In genomic region chr10:70671619-70672164, GRCh38 we compare ENCODE assay signal across 11 cellular contexts. TPM values are rescaled to one million over a fixed set of nuclear protein-coding genes. Genes with fewer than 3 reads are reported as not detected.
DNase-seq lines count a peak whose midpoint lies in the region; ATAC-seq and TF ChIP-seq lines count a peak whose summit lies in the region.
"Had no signal": no experiment of that assay in that cellular context is flagged by ENCODE, and none has a peak within 500 bp of the region (broad histone marks: within the 10 kb centered on the region; RNA-seq: fewer than 3 reads in every experiment).

No MANE protein-coding gene starts in this region.

- peak overlapping the region; percentile 88 for H3K4me2 ChIP-seq in PC-9
- H3K4me2 ChIP-seq in osteoblast (ENCODE audit: insufficient read depth, low read length) = peak overlapping the region; percentile 84

- ATAC-seq in CD8-positive, alpha-beta T cell = no peak

- peaks cover 4% of the 10 kb centered on the region for H3K27me3 ChIP-seq in CD8-positive, alpha-beta T cell (ENCODE audit: insufficient read depth, low read length)
- peaks cover 11% of the 10 kb centered on the region; the same call in 1 of the 2 replicates for H3K27me3 ChIP-seq in PC-9 (ENCODE audit: insufficient read depth, low read depth)
- peaks cover 0 to 61% (median 0%) of the 10 kb centered on the region in 4 donors for H3K27me3 ChIP-seq in esophagus squamous epithelium
- no peaks in the 10 kb centered on the region for H3K27me3 ChIP-seq in osteoblast (ENCODE audit: insufficient read depth, low read length)

- POLR2A ChIA-PET in CD8-positive, alpha-beta T cell (lab: Charles Lee) = no interaction called here
- POLR2A ChIA-PET in PC-9 (lab: Charles Lee; ENCODE audit: unreplicated experiment) = interaction anchor here (0.7 to 0.8 kb wide), 2 partner anchors 44 to 710 kb away, joined by 4 to 6 read pairs; no protein-coding TSS in a partner anchor

- H3K4me1 ChIP-seq in CD8-positive, alpha-beta T cell (ENCODE audit: insufficient read depth, low read length) = peaks cover 3% of the 10 kb centered on the region
- H3K4me1 ChIP-seq in PC-9 (replicated peaks; ENCODE audit: insufficient read depth) (peaks cover 26% of the 10 kb centered on the region), esophagus squamous epithelium (peaks cover 28 to 40% (median 33%) of the 10 kb centered on the region in 3 donors), osteoblast (ENCODE audit: insufficient read depth, low read length) (peaks cover 25% of the 10 kb centered on the region)
- H3K4me1 ChIP-seq: HAP-1, parathyroid adenoma had no signal

- H2AFZ ChIP-seq in PC-9 (peak overlapping the region; percentile 69; the same call in 1 of the 2 replicates), osteoblast (ENCODE audit: low read length) (peak overlapping the region; percentile 38)
- H2AFZ ChIP-seq: parathyroid adenoma had no signal

- WGBS in esophagus squamous epithelium, 2 donors = 12 to 25% methylated on average over 5 of the region's 5 CpGs

- intact Hi-C loops in CD8-positive, alpha-beta T cell (cut with DNase I, micrococcal nuclease) = loop anchor here in 1 of 2 experiments (10.0 kb wide), 1 partner anchor 117 kb away; no protein-coding TSS in a partner anchor
- intact Hi-C loops in PC-9 (cut with micrococcal nuclease; ENCODE audit: unreplicated experiment) = loop anchor here (5.0 kb wide), 2 partner anchors 86 to 119 kb away; no protein-coding TSS in a partner anchor
- intact Hi-C loops in esophagus squamous epithelium (cut with DNase I) = no loop called here

- TF ChIP-seq CTCF in CD8-positive, alpha-beta T cell (IDR thresholded peaks at IDR 0.05) = no peak
- TF ChIP-seq CTCF in PC-9 (conservative IDR thresholded peaks at IDR 0.05) (0 out of 2 replicates have a peak, but pooled peaks have one; percentile 19), esophagus squamous epithelium (IDR thresholded peaks at IDR 0.05) (no peak), osteoblast (IDR thresholded peaks at IDR 0.05; ENCODE audit: extremely low read depth, low read depth, low read length) (peak; percentile 28)

- TF ChIP-seq POLR2A in esophagus squamous epithelium (IDR thresholded peaks at IDR 0.05) = no peak

- H3K27ac Mint-ChIP-seq in CD8-positive, alpha-beta T cell = no peak overlapping the region

- no peak overlapping the region for H3K27ac ChIP-seq in CD8-positive, alpha-beta T cell (ENCODE audit: low read depth, low read length)
- H3K27ac ChIP-seq in PC-9 (no peak overlapping the region), esophagus squamous epithelium (no peak overlapping the region), osteoblast (ENCODE audit: low read depth, low read length) (peak overlapping the region; percentile 62)
- H3K27ac ChIP-seq: parathyroid adenoma had no signal

- CTCF ChIA-PET in CD8-positive, alpha-beta T cell (lab: Charles Lee) = interaction anchor here (1.4 kb wide), 1 partner anchor 88 kb away, joined by 3 read pairs; no protein-coding TSS in a partner anchor
- CTCF ChIA-PET in PC-9 (lab: Charles Lee) = interaction anchor here (0.5 kb wide), 1 partner anchor 1954 kb away, joined by 3 read pairs; no protein-coding TSS in a partner anchor

- peaks cover 12% of the 10 kb centered on the region for H3K4me1 Mint-ChIP-seq in CD8-positive, alpha-beta T cell (ENCODE audit: low read depth)

- H4K20me1 ChIP-seq in PC-9 (ENCODE audit: insufficient read depth) (no peaks in the 10 kb centered on the region), osteoblast (ENCODE audit: insufficient read depth, low read length) (no peaks in the 10 kb centered on the region)

- peak overlapping the region; percentile 58 for H3K4me3 Mint-ChIP-seq in CD8-positive, alpha-beta T cell

- H3K9me3 Mint-ChIP-seq in CD8-positive, alpha-beta T cell = peaks cover 8% of the 10 kb centered on the region

- no peaks in the 10 kb centered on the region for H3K9me2 ChIP-seq in PC-9 (ENCODE audit: insufficient read depth)

- H3K79me2 ChIP-seq in PC-9 (ENCODE audit: low read depth) = no peaks in the 10 kb centered on the region
- H3K79me2 ChIP-seq in osteoblast (ENCODE audit: insufficient read depth, low read length) = no peaks in the 10 kb centered on the region
- H3K79me2 ChIP-seq: parathyroid adenoma had no signal

- no TSS peak for BruUV-seq in PC-9 (replicated peaks; lab: Mats Ljungman, UMichigan)

- no peaks in the 10 kb centered on the region for H3K9me3 ChIP-seq in CD8-positive, alpha-beta T cell (ENCODE audit: low read length)
- no peaks in the 10 kb centered on the region for H3K9me3 ChIP-seq in PC-9 (ENCODE audit: insufficient read depth, low read depth)
- no peaks in the 10 kb centered on the region for H3K9me3 ChIP-seq in esophagus squamous epithelium
- H3K9me3 ChIP-seq in osteoblast (ENCODE audit: low read depth, low read length) = no peaks in the 10 kb centered on the region
- H3K9me3 ChIP-seq: HAP-1 had no signal

- no peak overlapping the region for H3K4me3 ChIP-seq in CD8-positive, alpha-beta T cell (ENCODE audit: low read depth, low read length)
- H3K4me3 ChIP-seq in PC-9 = peak overlapping the region; percentile 54
- peak overlapping the region in 3 of 4 donors; percentile 36 to 59 (median 47) for H3K4me3 ChIP-seq in esophagus squamous epithelium
- H3K4me3 ChIP-seq in osteoblast (ENCODE audit: insufficient read depth, low read length) = peak overlapping the region; percentile 68
- H3K4me3 ChIP-seq: HAP-1 had no signal

- DNase-seq in CD8-positive, alpha-beta T cell = no peak
- peak in 1 of 2 experiments; percentile 33 for DNase-seq in PC-9
- no peak for DNase-seq in esophagus squamous epithelium (lab: John Stamatoyannopoulos, UW)
- DNase-seq in osteoblast (ENCODE audit: insufficient read length, low spot score, missing footprints) = peak; percentile 72
- no peak for DNase-seq in Kasumi-1 (lab: John Stamatoyannopoulos, UW)
- no peak for DNase-seq in AML-193 (lab: John Stamatoyannopoulos, UW)
- DNase-seq in NCI-H1048 (lab: John Stamatoyannopoulos, UW) = no peak
- DNase-seq in kidney glomerular epithelial cell (lab: John Stamatoyannopoulos, UW) = no peak

- peaks cover 10% of the 10 kb centered on the region; the same call in 1 of the 2 replicates for H3F3A ChIP-seq in PC-9 (ENCODE audit: insufficient read depth, low read depth)

- H3K27me3 Mint-ChIP-seq in CD8-positive, alpha-beta T cell (ENCODE audit: low read depth) = peaks cover 38% of the 10 kb centered on the region

- no peaks in the 10 kb centered on the region for H3K36me3 Mint-ChIP-seq in CD8-positive, alpha-beta T cell

- H3K36me3 ChIP-seq in CD8-positive, alpha-beta T cell (ENCODE audit: insufficient read depth, low read length) = no peaks in the 10 kb centered on the region
- H3K36me3 ChIP-seq in PC-9 (ENCODE audit: low read depth) (no peaks in the 10 kb centered on the region), esophagus squamous epithelium (no peaks in the 10 kb centered on the region), osteoblast (ENCODE audit: insufficient read depth, low read length) (peaks cover 3% of the 10 kb centered on the region)
- H3K36me3 ChIP-seq: HAP-1 had no signal

RNA-seq across cellular contexts. Expression of gene ADAMTS14, which starts 0.6 kb away (rescaled TPM):
- total RNA-seq in CD8-positive, alpha-beta T cell = not detected
- 1.9 and 2.7 TPM in 2 replicates for total RNA-seq in PC-9 (2021)
- under 1 TPM in 3 of 4 donors, not detected in 1; 0.23 to 0.75 (median 0.38) TPM for total RNA-seq in esophagus squamous epithelium
- total RNA-seq in osteoblast = 2.4 and 2.9 TPM in 2 replicates
- total RNA-seq: dermis microvascular lymphatic vessel endothelial cell had no signal

Comparison
In these comparisons a context has a peak if more than half of its experiments do, and no peak if none do; other contexts are left out.
1. CTCF ChIP-seq: peak in PC-9 (single experiment) and osteoblast (single experiment); none in CD8-positive, alpha-beta T cell (single experiment) and esophagus squamous epithelium (0 of 6).